In the genomic region with DNA sequence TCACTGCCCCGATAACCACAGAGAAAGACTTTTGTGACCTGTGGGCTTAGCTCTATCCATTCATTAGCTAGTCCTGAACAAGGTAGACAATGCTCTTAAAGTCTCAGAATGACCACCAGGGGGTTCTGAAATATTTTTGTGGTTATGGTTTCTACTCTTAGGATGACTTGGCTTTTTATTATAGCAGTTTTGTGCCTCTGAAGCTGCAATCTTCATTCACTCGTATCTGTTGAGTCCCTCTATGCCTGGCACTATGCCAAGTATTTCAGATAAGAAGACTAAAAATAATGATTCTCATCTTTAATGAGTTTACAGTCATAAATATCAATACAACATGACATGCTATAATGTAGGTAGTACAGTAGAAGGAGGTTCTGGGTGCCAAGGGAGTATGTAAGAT, we compare ENCODE assay signal across 10 cellular contexts.
DNase-seq lines count a peak whose midpoint lies in the region; ATAC-seq and TF ChIP-seq lines count a peak whose summit lies in the region.
"Had no signal": no experiment of that assay in that cellular context is flagged by ENCODE, and none has a peak within 500 bp of the region (broad histone marks: within the 10 kb centered on the region; RNA-seq: fewer than 3 reads in every experiment).

No MANE protein-coding gene starts in this region.

- in situ Hi-C loops in transverse colon (cut with MboI; ENCODE audit: low pct_ligation_motif_present in 1 of 4, low pct_unique_long_range_greater_than_20kb in 1 of 4, low sequenced_read_pairs in 3 of 4) = no loop called here

- DNase-seq in NCI-H82 (lab: John Stamatoyannopoulos, UW) (peak; percentile 48), NCI-H82 treated with DMSO at 0.1 percent for 48 hours (lab: John Stamatoyannopoulos, UW; ENCODE audit: unreplicated experiment) (no peak), NAMALWA (ENCODE audit: low spot score) (peak; percentile 50), kidney tubule cell (ENCODE audit: low spot score) (peak; percentile 13), superior temporal gyrus (ENCODE audit: extremely low spot score) (no peak), transverse colon (no peak)
- no peak for DNase-seq in activated naive CD4-positive, alpha-beta T cell treated with anti-CD3 and anti-CD28 coated beads, Interleukin-2, amount 50 U/mL, for 16 hours
- DNase-seq: activated B cell treated with CpG ODN at 0.5 μM for 24 hours had no signal

- 25 to 60% methylated on average over 1 to 2 of the region's 2 CpGs for WGBS in transverse colon (ENCODE audit: low coverage in 1 of 2), 2 donors

- H3K4me3 ChIP-seq in transverse colon = no peak overlapping the region
- H3K4me3 ChIP-seq: BLaER1 had no signal

- TF ChIP-seq CTCF in transverse colon (IDR thresholded peaks at IDR 0.05) = no peak

- no peak overlapping the region for H3K27ac ChIP-seq in transverse colon
- H3K27ac ChIP-seq: BLaER1 had no signal

- H3K36me3 ChIP-seq in transverse colon = no peaks in the 10 kb centered on the region
- H3K36me3 ChIP-seq: BLaER1 had no signal

- intact Hi-C loops in transverse colon (cut with DNase I; ENCODE audit: low total_unique reads) = no loop called here

- no peaks in the 10 kb centered on the region for H3K4me1 ChIP-seq in transverse colon
- H3K4me1 ChIP-seq: BLaER1 had no signal

- no peaks in the 10 kb centered on the region for H3K27me3 ChIP-seq in transverse colon
- H3K27me3 ChIP-seq: BLaER1 had no signal

- no peak for TF ChIP-seq EP300 in transverse colon (IDR thresholded peaks at IDR 0.05; ENCODE audit: low read depth)

- no peaks in the 10 kb centered on the region for H3K9me3 ChIP-seq in transverse colon
- H3K9me3 ChIP-seq: BLaER1 had no signal

- TF ChIP-seq POLR2A in transverse colon (IDR thresholded peaks at IDR 0.05) = no peak

- peak; percentile 89 for ATAC-seq in HG02763 (IDR thresholded peaks at IDR 0.05; ENCODE audit: unreplicated experiment)

Comparison
In these comparisons a context has a peak if more than half of its experiments do, and no peak if none do; other contexts are left out.
1. DNase-seq: peak in NCI-H82 (single experiment), NAMALWA (single experiment) and kidney tubule cell (single experiment); none in NCI-H82 treated with DMSO at 0.1 percent for 48 hours (single experiment), superior temporal gyrus (single experiment), transverse colon (single experiment) and activated naive CD4-positive, alpha-beta T cell treated with anti-CD3 and anti-CD28 coated beads, Interleukin-2, amount 50 U/mL, for 16 hours (single experiment).